In the genomic region with DNA sequence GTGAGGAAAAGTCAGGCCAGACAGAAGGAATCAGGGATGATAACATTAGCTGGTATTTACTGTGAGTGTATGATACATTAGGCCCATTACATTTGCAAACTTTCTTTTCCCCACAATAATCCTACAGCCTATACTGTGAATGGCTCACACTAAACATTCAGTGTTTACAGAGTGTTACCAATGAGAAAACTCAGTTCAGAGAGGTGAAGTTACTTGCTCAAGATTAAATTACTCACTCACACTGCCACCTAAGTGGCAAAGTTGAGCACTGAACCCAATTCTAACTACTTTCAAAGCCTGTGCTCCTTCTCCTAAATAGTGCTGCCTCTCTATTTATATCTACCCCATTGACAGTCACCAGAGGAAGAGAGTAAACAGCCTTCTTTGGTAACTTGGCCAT, we compare ENCODE assay signal across 27 cellular contexts. TPM values are rescaled to one million over a fixed set of nuclear protein-coding genes. Genes with fewer than 3 reads are reported as not detected.
A peak's percentile ranks its signal among the peaks of the same experiment; 100 is the strongest.
DNase-seq lines count a peak whose midpoint lies in the region; ATAC-seq, FAIRE-seq and TF ChIP-seq lines count a peak whose summit lies in the region.
"Had no signal": no experiment of that assay in that cellular context is flagged by ENCODE, and none has a peak within 500 bp of the region (broad histone marks: within the 10 kb centered on the region; RNA-seq: fewer than 3 reads in every experiment).

No MANE protein-coding gene starts in this region.

- H3K9me3 Mint-ChIP-seq in HFFc6 = no peaks in the 10 kb centered on the region
- H3K9me3 Mint-ChIP-seq: activated naive CD8-positive, alpha-beta T cell treated with anti-CD3 and anti-CD28 coated beads, Interleukin-2, amount 10 ng/mL, durations not matched to agents 7 days and 5 days; CD4-positive, alpha-beta T cell; mesothelial cell of epicardium; naive thymus-derived CD8-positive, alpha-beta T cell; T-helper 1 cell treated with Interleukin-12 subunit alpha and Interleukin-12 subunit beta and Interleukin-4 antibody, amounts not matched to agents 30 μg/mL and 1 μg/mL, for 36 hours; type B pancreatic cell had no signal

- no peaks in the 10 kb centered on the region for H3K9me1 ChIP-seq in K562 (ENCODE audit: control insufficient read depth, insufficient read depth, low read length)

- H3K4me3 ChIP-seq in ACC112 (ENCODE audit: low read depth, low read length) = peak overlapping the region; percentile 12; the same call in 1 of the 2 replicates
- H3K4me3 ChIP-seq in K562 = no peak overlapping the region
- no peak overlapping the region for H3K4me3 ChIP-seq in gastroesophageal sphincter
- H3K4me3 ChIP-seq in vagina = no peak overlapping the region
- H3K4me3 ChIP-seq: esophagus squamous epithelium, pancreas, right atrium auricular region had no signal

- DNase-seq in HFFc6 = peak; percentile 47
- no peak for DNase-seq in K562 (ENCODE audit: extremely low read depth in 1 of 4, low spot score in 3 of 4)
- DNase-seq in iris pigment epithelial cell (ENCODE audit: low read depth) = peak; percentile 52
- DNase-seq in D721Med (ENCODE audit: insufficient read length, low spot score) = no peak
- no peak for DNase-seq in vagina (ENCODE audit: extremely low spot score in 2 of 2)
- DNase-seq: activated CD4-positive, alpha-beta T cell treated with anti-CD3 and anti-CD28 coated beads, Interleukin-2, amount 50 U/mL, for 1 hour; activated CD8-positive, alpha-beta memory T cell treated with anti-CD3 and anti-CD28 coated beads, Interleukin-2, amount 50 U/mL, for 4 hours; activated effector memory CD4-positive, alpha-beta T cell treated with Interleukin-2 at 50 U/mL for 16 hours; activated naive CD8-positive, alpha-beta T cell treated with anti-CD3 and anti-CD28 coated beads, Interleukin-2, amount 10 ng/mL, durations not matched to agents 7 days and 5 days; CD4-positive, alpha-beta T cell; effector memory CD4-positive, alpha-beta T cell; esophagus squamous epithelium; GF-D8; head of caudate nucleus; left colon; naive thymus-derived CD8-positive, alpha-beta T cell; NCI-H1105 treated with DMSO at 0.1 percent for 48 hours; NCI-H2081; pancreas; stimulated activated CD4-positive, alpha-beta T cell treated with anti-CD3 and anti-CD28 coated beads, Interleukin-12 subunit alpha, Interleukin-12 subunit beta, amount 100 ng/mL, for 4 hours had no signal

- peaks cover 83% of the 10 kb centered on the region for H3K4me1 Mint-ChIP-seq in HFFc6 (ENCODE audit: low read depth)

- H4K20me1 ChIP-seq in K562 (replicated peaks; ENCODE audit: control insufficient read depth, insufficient read depth, low read length) = no peaks in the 10 kb centered on the region

- H3K9ac ChIP-seq in K562 (ENCODE audit: insufficient read depth in 1 of 2, low read depth in 2 of 2, low read length in 2 of 2) = no peak overlapping the region

- no peak overlapping the region for H3K4me2 ChIP-seq in K562 (ENCODE audit: insufficient read depth, low read length)

- H3K27me3 ChIP-seq in ACC112 (ENCODE audit: insufficient read depth, low read length) (no peaks in the 10 kb centered on the region), K562 (ENCODE audit: control insufficient read depth in 2 of 2, insufficient read depth in 2 of 2, low read length in 2 of 2) (no peaks in the 10 kb centered on the region), gastroesophageal sphincter (no peaks in the 10 kb centered on the region), vagina (no peaks in the 10 kb centered on the region)
- H3K27me3 ChIP-seq: esophagus squamous epithelium, pancreas, right atrium auricular region had no signal

- peak overlapping the region; percentile 74 for H3K4me3 Mint-ChIP-seq in HFFc6
- H3K4me3 Mint-ChIP-seq: activated naive CD8-positive, alpha-beta T cell treated with anti-CD3 and anti-CD28 coated beads, Interleukin-2, amount 10 ng/mL, durations not matched to agents 7 days and 5 days; CD4-positive, alpha-beta T cell; mesothelial cell of epicardium; T-helper 1 cell treated with Interleukin-12 subunit alpha and Interleukin-12 subunit beta and Interleukin-4 antibody, amounts not matched to agents 30 μg/mL and 1 μg/mL, for 36 hours had no signal

- no peak for TF ChIP-seq RAD21 in K562 (CRISPR knock-in tag; conservative IDR thresholded peaks at IDR 0.05 in 1 of 2, IDR thresholded peaks at IDR 0.05 in 1 of 2)

- peaks cover 34% of the 10 kb centered on the region for H3K4me1 ChIP-seq in ACC112 (ENCODE audit: control insufficient read depth, insufficient read depth, low read length, unreplicated experiment)
- H3K4me1 ChIP-seq in K562 (replicated peaks in 1 of 2; ENCODE audit: control insufficient read depth in 2 of 2, insufficient read depth in 2 of 2, low read length in 2 of 2) = peaks cover under 1 to 3% of the 10 kb centered on the region in 2 experiments; a peak in 4 of 5 replicates
- peaks cover 0 to 8% (median 0%) of the 10 kb centered on the region in 3 donors for H3K4me1 ChIP-seq in gastroesophageal sphincter
- no peaks in the 10 kb centered on the region for H3K4me1 ChIP-seq in vagina
- H3K4me1 ChIP-seq: pancreas, right atrium auricular region had no signal

- in situ Hi-C loops in K562 (cut with MboI) = no loop called here

- peak overlapping the region; percentile 85 for H3K27ac Mint-ChIP-seq in HFFc6
- H3K27ac Mint-ChIP-seq: activated naive CD8-positive, alpha-beta T cell treated with anti-CD3 and anti-CD28 coated beads, Interleukin-2, amount 10 ng/mL, durations not matched to agents 7 days and 5 days; mesothelial cell of epicardium; T-helper 1 cell treated with Interleukin-12 subunit alpha and Interleukin-12 subunit beta and Interleukin-4 antibody, amounts not matched to agents 30 μg/mL and 1 μg/mL, for 36 hours; type B pancreatic cell had no signal

- no peaks in the 10 kb centered on the region; the same call in 1 of the 2 replicates for H3K27me3 Mint-ChIP-seq in HFFc6 (ENCODE audit: insufficient read depth)
- H3K27me3 Mint-ChIP-seq: activated naive CD8-positive, alpha-beta T cell treated with anti-CD3 and anti-CD28 coated beads, Interleukin-2, amount 10 ng/mL, durations not matched to agents 7 days and 5 days; CD4-positive, alpha-beta T cell; naive thymus-derived CD8-positive, alpha-beta T cell; type B pancreatic cell had no signal

- H3K36me3 Mint-ChIP-seq in HFFc6 (ENCODE audit: low read depth) = peaks cover 71% of the 10 kb centered on the region

- POLR2A ChIA-PET in K562 (lab: Yijun Ruan, JAX) = interaction anchor here (1.7 kb wide), 1 partner anchor 9 kb away, joined by 8 read pairs; a partner anchor contains a TSS

- intact Hi-C loops in K562 (cut with micrococcal nuclease) (no loop called here), vagina (cut with DNase I) (no loop called here)

- CTCF ChIA-PET in K562 (lab: Yijun Ruan, JAX; ENCODE audit: low intra/inter-chr PET ratio) = no interaction called here

- TF ChIP-seq POLR2A in K562 (conservative IDR thresholded peaks at IDR 0.05) (no peak), gastroesophageal sphincter (IDR thresholded peaks at IDR 0.05) (no peak), vagina (IDR thresholded peaks at IDR 0.05) (no peak)

- TF ChIP-seq CTCF in HFFc6 (IDR thresholded peaks at IDR 0.05) = no peak
- TF ChIP-seq CTCF in K562 (IDR thresholded peaks at IDR 0.05 in 2 of 3, conservative IDR thresholded peaks at IDR 0.05 in 1 of 3; ENCODE audit: insufficient read depth in 2 of 3, low read depth in 1 of 3, low read length in 3 of 3) = no peak
- no peak for TF ChIP-seq CTCF in gastroesophageal sphincter (IDR thresholded peaks at IDR 0.05)
- TF ChIP-seq CTCF in D721Med (IDR thresholded peaks at IDR 0.05; ENCODE audit: insufficient read depth, missing control alignments) = no peak
- TF ChIP-seq CTCF in vagina (IDR thresholded peaks at IDR 0.05) = no peak

- TF ChIP-seq EP300 in K562 (IDR thresholded peaks at IDR 0.05; ENCODE audit: low read length) (no peak), gastroesophageal sphincter (IDR thresholded peaks at IDR 0.05) (no peak)

- BruUV-seq in K562 (replicated peaks; lab: Mats Ljungman, UMichigan) = no TSS peak

- H2AFZ ChIP-seq in ACC112 (ENCODE audit: low read length, unreplicated experiment) (no peak overlapping the region), K562 (ENCODE audit: low read depth, low read length) (no peak overlapping the region)

- peak overlapping the region; percentile 89 for H3K27ac ChIP-seq in ACC112 (ENCODE audit: low read depth, low read length)
- no peak overlapping the region for H3K27ac ChIP-seq in K562 (ENCODE audit: extremely low read depth, low read depth, low read length)
- H3K27ac ChIP-seq in gastroesophageal sphincter = no peak overlapping the region
- no peak overlapping the region for H3K27ac ChIP-seq in vagina
- H3K27ac ChIP-seq: esophagus squamous epithelium, pancreas, right atrium auricular region had no signal

- no peaks in the 10 kb centered on the region for H3K9me3 ChIP-seq in K562 (replicated peaks; ENCODE audit: control insufficient read depth, insufficient read depth, low read depth, low read length)
- H3K9me3 ChIP-seq in gastroesophageal sphincter = no peaks in the 10 kb centered on the region
- H3K9me3 ChIP-seq in vagina = no peaks in the 10 kb centered on the region
- H3K9me3 ChIP-seq: esophagus squamous epithelium, pancreas, right atrium auricular region had no signal

- FAIRE-seq in K562 (lab: Jason Lieb, UNC) (no peak), D721Med (lab: Jason Lieb, UNC) (no peak)
- FAIRE-seq: colon, pancreas had no signal

- H3K36me3 ChIP-seq in ACC112 (ENCODE audit: insufficient read depth, low read length) (peaks cover 37% of the 10 kb centered on the region), K562 (ENCODE audit: control insufficient read depth, insufficient read depth, low read length) (peaks cover 79% of the 10 kb centered on the region), gastroesophageal sphincter (peaks cover 24 to 81% of the 10 kb centered on the region in 2 donors), vagina (peaks cover 4 to 79% of the 10 kb centered on the region in 2 donors)

- peaks cover 18% of the 10 kb centered on the region for H3K79me2 ChIP-seq in ACC112 (ENCODE audit: control insufficient read depth, insufficient read depth, low read length, unreplicated experiment)
- peaks cover 14% of the 10 kb centered on the region for H3K79me2 ChIP-seq in K562 (ENCODE audit: control insufficient read depth, insufficient read depth, low read length)

- ATAC-seq in K562 (no peak), gastroesophageal sphincter (no peak)
- ATAC-seq: left colon; naive thymus-derived CD8-positive, alpha-beta T cell; pancreas had no signal

RNA-seq across cellular contexts. Expression of a gene that starts 8.5 kb away (rescaled TPM):
- total RNA-seq in HFFc6 (2021; fragmentation: NEBNext Ultra II Directional; extraction: Animal tissue kit (Norgen Biotek cat#: 25700)) = 10 to 100 TPM; 38.7 to 40.3 (median 39.5) TPM
- total RNA-seq in K562 (2011; cell fraction: chromatin; rRNA removed; ENCODE audit: low replicate concordance) = 61.0 and 92.1 TPM in 2 replicates
- total RNA-seq in K562 (2011; cell fraction: nucleolus; rRNA removed) = 32.5 and 33.7 TPM in 2 replicates
- 45.0 and 59.2 TPM in 2 replicates for total RNA-seq in K562 (2011; cell fraction: nucleoplasm; rRNA removed)
- total RNA-seq in K562 (2014; rRNA removed) (51.8 and 54.1 TPM in 2 replicates), K562 (2014; rRNA removed; fragmentation: Illumina TruSeq; extraction: Trizol) (41.2 and 49.8 TPM in 2 replicates), K562 (2015; rRNA removed; fragmentation: Illumina TruSeq; extraction: Trizol) (41.3 and 44.2 TPM in 2 replicates), K562 (2021) (44.5 and 54.0 TPM in 2 replicates), gastroesophageal sphincter (10 to 100 TPM; 27.6 to 73.0 (median 34.4) TPM), vagina (33.6 TPM)
- polyA plus RNA-seq in K562 (2011; rRNA removed) (25.1 and 25.5 TPM in 2 replicates), K562 (2014; fragmentation: Illumina TruSeq; extraction: Trizol) (54.4 and 54.7 TPM in 2 replicates), K562 (2014; fragmentation: Nextera tagmentation; extraction: Ambion mirVana) (1 to 10 TPM; 3.8 to 4.1 TPM), K562 (2014; rRNA removed) (33.8 and 42.4 TPM in 2 replicates)
- polyA plus RNA-seq in K562 (2011; cell fraction: cytosol; rRNA removed) = 11.7 and 15.8 TPM in 2 replicates
- 76.2 and 81.9 TPM in 2 replicates for polyA plus RNA-seq in K562 (2011; cell fraction: nucleus; rRNA removed)
- polyA plus RNA-seq in K562 (2012) = 41.7 and 44.5 TPM in 2 replicates
- 30.9 and 32.3 TPM in 2 replicates for polyA minus RNA-seq in K562 (2011; rRNA and poly(A)+ RNA removed)
- 24.0 and 24.8 TPM in 2 replicates for polyA minus RNA-seq in K562 (2011; cell fraction: cytosol; rRNA and poly(A)+ RNA removed)
- polyA minus RNA-seq in K562 (2011; cell fraction: nucleus; rRNA and poly(A)+ RNA removed) = 34.9 and 53.4 TPM in 2 replicates

RNA-seq across cellular contexts. Expression of a gene that starts 8.7 kb away (rescaled TPM):
- total RNA-seq in HFFc6 (2021; fragmentation: NEBNext Ultra II Directional; extraction: Animal tissue kit (Norgen Biotek cat#: 25700)) = 10 to 100 TPM; 15.5 to 21.1 (median 18.7) TPM
- total RNA-seq in K562 (2011; cell fraction: chromatin; rRNA removed; ENCODE audit: low replicate concordance) = 11.3 and 17.2 TPM in 2 replicates
- 7.4 and 9.3 TPM in 2 replicates for total RNA-seq in K562 (2011; cell fraction: nucleolus; rRNA removed)
- total RNA-seq in K562 (2011; cell fraction: nucleoplasm; rRNA removed) = 14.2 and 25.6 TPM in 2 replicates
- 32.6 and 33.8 TPM in 2 replicates for total RNA-seq in K562 (2014; rRNA removed)
- 64.7 and 73.9 TPM in 2 replicates for total RNA-seq in K562 (2014; rRNA removed; fragmentation: Illumina TruSeq; extraction: Trizol)
- 54.4 and 61.2 TPM in 2 replicates for total RNA-seq in K562 (2015; rRNA removed; fragmentation: Illumina TruSeq; extraction: Trizol)
- 38.5 and 46.4 TPM in 2 replicates for total RNA-seq in K562 (2021)
- polyA plus RNA-seq in K562 (2011; rRNA removed) = 34.0 and 48.7 TPM in 2 replicates
- polyA plus RNA-seq in K562 (2011; cell fraction: cytosol; rRNA removed) = 3.6 and 12.9 TPM in 2 replicates
- polyA plus RNA-seq in K562 (2011; cell fraction: nucleus; rRNA removed) = 3.1 and 6.0 TPM in 2 replicates
- polyA plus RNA-seq in K562 (2012) = 31.9 and 61.8 TPM in 2 replicates
- 48.6 and 55.2 TPM in 2 replicates for polyA plus RNA-seq in K562 (2014; fragmentation: Illumina TruSeq; extraction: Trizol)
- 100 to 1,000 TPM; 180 to 203 TPM for polyA plus RNA-seq in K562 (2014; fragmentation: Nextera tagmentation; extraction: Ambion mirVana)
- polyA plus RNA-seq in K562 (2014; rRNA removed) = 61.6 and 75.1 TPM in 2 replicates
- 14.8 and 16.0 TPM in 2 replicates for polyA minus RNA-seq in K562 (2011; rRNA and poly(A)+ RNA removed)
- 4.3 and 6.0 TPM in 2 replicates for polyA minus RNA-seq in K562 (2011; cell fraction: cytosol; rRNA and poly(A)+ RNA removed)
- 5.5 and 7.6 TPM in 2 replicates for polyA minus RNA-seq in K562 (2011; cell fraction: nucleus; rRNA and poly(A)+ RNA removed)
- 10 to 100 TPM in 3 of 4 donors, 1 to 10 TPM in 1; 7.9 to 15.6 (median 12.7) TPM for total RNA-seq in gastroesophageal sphincter
- 6.4 TPM for total RNA-seq in vagina

RNA-seq across cellular contexts. Expression of a gene that starts 45.0 kb away (rescaled TPM):
- 10 to 100 TPM; 73.3 to 90.8 (median 80.7) TPM for total RNA-seq in HFFc6 (2021; fragmentation: NEBNext Ultra II Directional; extraction: Animal tissue kit (Norgen Biotek cat#: 25700))
- total RNA-seq in K562 (2011; cell fraction: chromatin; rRNA removed; ENCODE audit: low replicate concordance) = 45.4 and 56.1 TPM in 2 replicates
- total RNA-seq in K562 (2011; cell fraction: nucleolus; rRNA removed) = 65.7 and 72.4 TPM in 2 replicates
- 57.3 and 58.4 TPM in 2 replicates for total RNA-seq in K562 (2011; cell fraction: nucleoplasm; rRNA removed)
- total RNA-seq in K562 (2014; rRNA removed) = 35.0 and 49.2 TPM in 2 replicates
- total RNA-seq in K562 (2014; rRNA removed; fragmentation: Illumina TruSeq; extraction: Trizol) = 32.9 and 35.7 TPM in 2 replicates
- total RNA-seq in K562 (2015; rRNA removed; fragmentation: Illumina TruSeq; extraction: Trizol) = 41.1 and 42.9 TPM in 2 replicates
- 38.9 and 39.7 TPM in 2 replicates for total RNA-seq in K562 (2021)
- polyA plus RNA-seq in K562 (2011; rRNA removed) = 41.9 and 50.8 TPM in 2 replicates
- polyA plus RNA-seq in K562 (2011; cell fraction: cytosol; rRNA removed) = 46.0 and 54.1 TPM in 2 replicates
- 73.1 and 80.6 TPM in 2 replicates for polyA plus RNA-seq in K562 (2011; cell fraction: nucleus; rRNA removed)
- 32.9 and 33.9 TPM in 2 replicates for polyA plus RNA-seq in K562 (2012)
- polyA plus RNA-seq in K562 (2014; fragmentation: Illumina TruSeq; extraction: Trizol) = 41.5 and 46.1 TPM in 2 replicates
- polyA plus RNA-seq in K562 (2014; fragmentation: Nextera tagmentation; extraction: Ambion mirVana) = 10 to 100 TPM; 16.7 to 29.4 TPM
- 32.7 and 37.5 TPM in 2 replicates for polyA plus RNA-seq in K562 (2014; rRNA removed)
- polyA minus RNA-seq in K562 (2011; rRNA and poly(A)+ RNA removed) = 32.4 and 38.1 TPM in 2 replicates
- 21.2 TPM in 2 replicates for polyA minus RNA-seq in K562 (2011; cell fraction: cytosol; rRNA and poly(A)+ RNA removed)
- polyA minus RNA-seq in K562 (2011; cell fraction: nucleus; rRNA and poly(A)+ RNA removed) = 17.1 and 22.2 TPM in 2 replicates
- 100 to 1,000 TPM; 115 to 227 (median 183) TPM for total RNA-seq in gastroesophageal sphincter
- total RNA-seq in vagina = 118 TPM

RNA-seq across cellular contexts. Expression of a gene that starts 45.2 kb away (rescaled TPM):
- 10 to 100 TPM in 3 of 6 experiments, 1 to 10 TPM in 3; 9.4 to 12.0 (median 10.1) TPM for total RNA-seq in HFFc6 (2021; fragmentation: NEBNext Ultra II Directional; extraction: Animal tissue kit (Norgen Biotek cat#: 25700))
- total RNA-seq in K562 (2011; cell fraction: chromatin; rRNA removed; ENCODE audit: low replicate concordance) = 8.4 and 13.9 TPM in 2 replicates
- 7.5 and 9.3 TPM in 2 replicates for total RNA-seq in K562 (2011; cell fraction: nucleolus; rRNA removed)
- 11.0 and 15.7 TPM in 2 replicates for total RNA-seq in K562 (2011; cell fraction: nucleoplasm; rRNA removed)
- total RNA-seq in K562 (2014; rRNA removed) = 70.9 and 77.2 TPM in 2 replicates
- total RNA-seq in K562 (2014; rRNA removed; fragmentation: Illumina TruSeq; extraction: Trizol) = 70.9 and 79.2 TPM in 2 replicates
- total RNA-seq in K562 (2015; rRNA removed; fragmentation: Illumina TruSeq; extraction: Trizol) = 56.5 and 61.2 TPM in 2 replicates
- 53.5 and 55.4 TPM in 2 replicates for total RNA-seq in K562 (2021)
- 46.2 and 68.4 TPM in 2 replicates for polyA plus RNA-seq in K562 (2011; rRNA removed)
- polyA plus RNA-seq in K562 (2011; cell fraction: cytosol; rRNA removed) = 27.7 and 40.4 TPM in 2 replicates
- polyA plus RNA-seq in K562 (2011; cell fraction: nucleus; rRNA removed) = 15.4 and 19.6 TPM in 2 replicates
- polyA plus RNA-seq in K562 (2012) = 32.4 and 47.1 TPM in 2 replicates
- polyA plus RNA-seq in K562 (2014; fragmentation: Illumina TruSeq; extraction: Trizol) = 89.0 and 105 TPM in 2 replicates
- 100 to 1,000 TPM; 152 to 225 TPM for polyA plus RNA-seq in K562 (2014; fragmentation: Nextera tagmentation; extraction: Ambion mirVana)
- 81.3 and 81.7 TPM in 2 replicates for polyA plus RNA-seq in K562 (2014; rRNA removed)
- 48.2 and 54.4 TPM in 2 replicates for polyA minus RNA-seq in K562 (2011; rRNA and poly(A)+ RNA removed)
- 19.5 and 24.8 TPM in 2 replicates for polyA minus RNA-seq in K562 (2011; cell fraction: cytosol; rRNA and poly(A)+ RNA removed)
- polyA minus RNA-seq in K562 (2011; cell fraction: nucleus; rRNA and poly(A)+ RNA removed) = 6.1 and 12.2 TPM in 2 replicates
- total RNA-seq in gastroesophageal sphincter = 10 to 100 TPM; 14.5 to 32.9 (median 25.7) TPM
- total RNA-seq in vagina = 10.6 TPM

Comparison
In these comparisons a context has a peak if more than half of its experiments do, and no peak if none do; other contexts are left out.
1. DNase-seq: peak in HFFc6 (single experiment) and iris pigment epithelial cell (single experiment); none in K562 (0 of 4), D721Med (single experiment) and vagina (0 of 2).